ENCODE assay signal across 11 cellular contexts in the genomic region with DNA sequence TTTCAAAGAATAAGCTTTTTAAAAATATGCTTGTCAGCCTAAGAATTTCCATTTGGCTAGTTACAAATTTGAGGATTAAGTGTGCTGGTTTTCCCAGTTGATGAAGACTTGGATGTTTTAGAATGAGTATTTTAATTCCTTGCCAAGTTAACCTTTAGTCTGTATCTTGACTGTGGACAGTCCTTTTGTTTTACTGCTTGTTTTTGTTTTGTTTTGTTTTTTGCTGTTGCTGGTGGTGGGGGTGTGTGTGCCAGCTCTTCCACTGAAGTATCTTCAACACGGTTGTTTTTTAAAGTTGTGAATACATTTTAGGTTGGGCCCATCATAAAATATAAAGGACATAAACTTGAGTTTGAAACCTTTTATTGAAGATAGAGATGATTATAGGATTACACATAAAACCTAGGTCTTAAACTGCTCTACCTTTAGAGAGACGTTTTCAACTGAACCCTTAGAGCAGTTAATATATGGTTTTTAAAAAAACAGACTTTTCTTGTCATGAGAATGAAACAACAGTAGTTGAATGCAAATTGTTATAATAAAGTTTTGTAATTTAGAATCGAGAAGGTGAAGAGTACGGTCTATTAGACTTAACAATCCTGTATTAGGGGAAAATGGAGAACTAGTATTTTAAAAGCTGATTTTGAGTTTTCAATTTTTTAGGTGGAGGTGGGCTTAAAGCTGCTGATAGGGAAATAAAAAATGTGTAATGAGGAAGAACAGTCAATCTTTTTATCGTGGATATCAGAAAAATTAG. TPM values are rescaled to one million over a fixed set of nuclear protein-coding genes. Genes with fewer than 3 reads are reported as not detected.
DNase-seq lines count a peak whose midpoint lies in the region; ATAC-seq, FAIRE-seq and TF ChIP-seq lines count a peak whose summit lies in the region.
"Had no signal": no experiment of that assay in that cellular context is flagged by ENCODE, and none has a peak within 500 bp of the region (broad histone marks: within the 10 kb centered on the region; RNA-seq: fewer than 3 reads in every experiment).

No MANE protein-coding gene starts in this region.

- peak; percentile 37 for FAIRE-seq in endothelial cell of umbilical vein (lab: Jason Lieb, UNC)

- no peak for TF ChIP-seq CTCF in A673 (conservative IDR thresholded peaks at IDR 0.05; ENCODE audit: low read depth, low read length)
- TF ChIP-seq CTCF in endothelial cell of umbilical vein (IDR thresholded peaks at IDR 0.05; ENCODE audit: extremely low read depth in 1 of 2, insufficient read depth in 1 of 2, low read depth in 1 of 2, low read length in 2 of 2), result no peak
- TF ChIP-seq CTCF in nephron progenitor cell (IDR thresholded peaks at IDR 0.05), result no peak

- H4K20me1 ChIP-seq in endothelial cell of umbilical vein (replicated peaks; ENCODE audit: control insufficient read depth, extremely low read depth, insufficient read depth, low read length), result peaks cover 19% of the 10 kb centered on the region

- H3K9ac ChIP-seq in endothelial cell of umbilical vein (replicated peaks; ENCODE audit: extremely low read depth, insufficient read depth, low read length), result peak overlapping the region; percentile 98

- no peaks in the 10 kb centered on the region for H3K27me3 Mint-ChIP-seq in nephron progenitor cell (ENCODE audit: low read depth, poor library complexity)
- H3K27me3 Mint-ChIP-seq: activated B cell treated with CpG ODN at 0.5 μM for 24 hours had no signal

- H3K4me2 ChIP-seq in endothelial cell of umbilical vein (ENCODE audit: insufficient read depth, low read length), result peak overlapping the region; percentile 98

- H3K4me1 Mint-ChIP-seq in nephron progenitor cell, result peaks cover 43% of the 10 kb centered on the region

- H3K27me3 ChIP-seq in A673 (replicated peaks; ENCODE audit: insufficient read depth, low read depth, low read length, poor library complexity) (no peaks in the 10 kb centered on the region), endothelial cell of umbilical vein (ENCODE audit: control insufficient read depth in 2 of 2, insufficient read depth in 2 of 2, low read length in 2 of 2) (no peaks in the 10 kb centered on the region)

- H2AFZ ChIP-seq in endothelial cell of umbilical vein (ENCODE audit: low read depth, low read length), result no peak overlapping the region

- H3K4me3 ChIP-seq in A673 (ENCODE audit: low read depth, low read length, poor library complexity, severe bottlenecking) (peak overlapping the region; percentile 12), endothelial cell of umbilical vein (replicated peaks in 1 of 3; ENCODE audit: insufficient read depth in 1 of 3, low read depth in 1 of 3, low read length in 3 of 3) (peak overlapping the region in 2 of 3 experiments; percentile 21 to 94)

- no peak overlapping the region for H3K27ac Mint-ChIP-seq in nephron progenitor cell
- H3K27ac Mint-ChIP-seq: activated B cell treated with CpG ODN at 0.5 μM for 24 hours had no signal

- H3K27ac ChIP-seq in A673 (ENCODE audit: low read depth, low read length, poor library complexity, severe bottlenecking) (no peak overlapping the region), endothelial cell of umbilical vein (ENCODE audit: insufficient read depth, low read depth, low read length) (peak overlapping the region; percentile 71)

- H3K9me3 Mint-ChIP-seq in nephron progenitor cell, result no peaks in the 10 kb centered on the region
- H3K9me3 Mint-ChIP-seq: activated B cell treated with CpG ODN at 0.5 μM for 24 hours had no signal

- H3K4me1 ChIP-seq in A673 (ENCODE audit: insufficient read depth, low read length, poor library complexity, severe bottlenecking) (peaks cover 38% of the 10 kb centered on the region), endothelial cell of umbilical vein (ENCODE audit: control insufficient read depth, extremely low read depth, insufficient read depth, low read length) (peaks cover 30% of the 10 kb centered on the region)

- CTCF ChIA-PET in A673 (lab: Charles Lee) (interaction anchor here (0.6 kb wide), 1 partner anchor 21 kb away, joined by 4 read pairs; no protein-coding TSS in a partner anchor), endothelial cell of umbilical vein (lab: Charles Lee) (interaction anchor here (0.8 to 3.6 kb wide), 9 partner anchors 13 to 691 kb away, joined by 3 to 31 read pairs (median 4); no protein-coding TSS in a partner anchor), HEK293T (lab: Yijun Ruan, JAX) (no interaction called here)

- H3K36me3 ChIP-seq in A673 (ENCODE audit: insufficient read depth, low read length, poor library complexity, severe bottlenecking), result no peaks in the 10 kb centered on the region
- H3K36me3 ChIP-seq in endothelial cell of umbilical vein (ENCODE audit: control insufficient read depth in 2 of 2, extremely low read depth in 1 of 2, insufficient read depth in 2 of 2, low read length in 2 of 2), result no peaks in the 10 kb centered on the region

- H3K9me1 ChIP-seq in endothelial cell of umbilical vein (replicated peaks; ENCODE audit: control insufficient read depth, extremely low read depth, insufficient read depth, low read length), result no peaks in the 10 kb centered on the region

- peak overlapping the region; percentile 80 for H3K4me3 Mint-ChIP-seq in nephron progenitor cell
- H3K4me3 Mint-ChIP-seq: activated B cell treated with CpG ODN at 0.5 μM for 24 hours had no signal

- H3K9me3 ChIP-seq in A673 (ENCODE audit: low read depth, low read length, poor library complexity, severe bottlenecking) (no peaks in the 10 kb centered on the region), endothelial cell of umbilical vein (replicated peaks; ENCODE audit: control insufficient read depth, insufficient read depth, low read length) (no peaks in the 10 kb centered on the region)

- POLR2A ChIA-PET in A673 (lab: Charles Lee; ENCODE audit: low non-redundant PET) (interaction anchor here (0.6 kb wide), 1 partner anchor 392 kb away, joined by 5 read pairs; no protein-coding TSS in a partner anchor), endothelial cell of umbilical vein (lab: Charles Lee) (no interaction called here), HEK293T (lab: Yijun Ruan, JAX) (no interaction called here)

- DNase-seq in A673 (ENCODE audit: low spot score), result no peak
- DNase-seq in LHCN-M2 (ENCODE audit: low read depth), result peak; percentile 23
- peak; percentile 41 for DNase-seq in endothelial cell of umbilical vein (ENCODE audit: low read depth, low spot score)
- DNase-seq in nephron progenitor cell, result no peak
- no peak for DNase-seq in HEK293T (ENCODE audit: extremely low spot score)
- no peak for DNase-seq in stimulated activated CD4-positive, alpha-beta T cell treated with anti-CD3 and anti-CD28 coated beads, Interleukin-15, amount 100 ng/mL, for 24 hours
- DNase-seq: activated B cell treated with CpG ODN at 0.5 μM for 24 hours; NCI-H1417 treated with DMSO at 0.1 percent for 48 hours; stimulated activated CD4-positive, alpha-beta T cell treated with anti-CD3 and anti-CD28 coated beads, Interleukin-1b, Interleukin-23, amount 100 ng/mL, for 48 hours had no signal

- no peak for TF ChIP-seq POLR2A in endothelial cell of umbilical vein (IDR thresholded peaks at IDR 0.05; ENCODE audit: low read depth, low read length)

- BruUV-seq in A673 (replicated peaks; lab: Mats Ljungman, UMichigan) (TSS peak; percentile 2), endothelial cell of umbilical vein (replicated peaks; lab: Mats Ljungman, UMichigan) (no TSS peak)

- H3K79me2 ChIP-seq in endothelial cell of umbilical vein (ENCODE audit: control insufficient read depth, insufficient read depth, low read length), result peaks cover 82% of the 10 kb centered on the region

- dilution Hi-C loops in endothelial cell of umbilical vein (cut with MboI; ENCODE audit: extremely low pct_ligation_motif_present, low sequenced_read_pairs), result no loop called here

- ATAC-seq in HG03175 (IDR thresholded peaks at IDR 0.05; ENCODE audit: unreplicated experiment), result no peak
- ATAC-seq in HG02642 (IDR thresholded peaks at IDR 0.05; ENCODE audit: poor library complexity, unreplicated experiment), result no peak

- intact Hi-C loops in A673 (cut with micrococcal nuclease; ENCODE audit: unreplicated experiment) (loop anchor here (5.0 to 10.0 kb wide), 2 partner anchors 234 to 679 kb away; no protein-coding TSS in a partner anchor), endothelial cell of umbilical vein (cut with micrococcal nuclease) (loop anchor here (5.0 to 10.0 kb wide), 4 partner anchors 694 to 1629 kb away; a partner anchor contains a TSS)

- H3K36me3 Mint-ChIP-seq in nephron progenitor cell (ENCODE audit: low read depth), result peaks cover 19% of the 10 kb centered on the region

TF ChIP-seq in endothelial cell of umbilical vein, 7 proteins besides CTCF, POLR2A, EP300 and RAD21 (continues in another document):
- TF ChIP-seq JUN (IDR thresholded peaks at IDR 0.05; ENCODE audit: borderline replicate concordance, insufficient read depth, insufficient read length, low read depth) (no peak), POLR2AphosphoS5 (IDR thresholded peaks at IDR 0.05; ENCODE audit: insufficient read depth, low read depth, low read length) (no peak), FOS (IDR thresholded peaks at IDR 0.05; ENCODE audit: borderline replicate concordance, insufficient read depth, low read length) (no peak)
- TF ChIP-seq, protein P1, sequence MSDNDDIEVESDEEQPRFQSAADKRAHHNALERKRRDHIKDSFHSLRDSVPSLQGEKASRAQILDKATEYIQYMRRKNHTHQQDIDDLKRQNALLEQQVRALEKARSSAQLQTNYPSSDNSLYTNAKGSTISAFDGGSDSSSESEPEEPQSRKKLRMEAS (IDR thresholded peaks at IDR 0.05; ENCODE audit: insufficient read depth, insufficient read length), result no peak

TF ChIP-seq in HEK293T, 16 proteins besides CTCF, POLR2A, EP300 and RAD21:
- TF ChIP-seq BHLHE40 (IDR thresholded peaks at IDR 0.05; ENCODE audit: borderline replicate concordance) (no peak), L3MBTL2 (conservative IDR thresholded peaks at IDR 0.05) (no peak)

RNA-seq across cellular contexts. Expression of a gene that starts 3.9 kb away (rescaled TPM):
- total RNA-seq in A673 (2021), result 128 and 131 TPM in 2 replicates
- total RNA-seq in LHCN-M2 (2014; rRNA removed), result 84.7 and 122 TPM in 2 replicates
- 46.2 TPM for polyA plus RNA-seq in LHCN-M2 (2012)
- 232 and 233 TPM in 2 replicates for total RNA-seq in endothelial cell of umbilical vein
- polyA plus RNA-seq in endothelial cell of umbilical vein, result 175 and 178 TPM in 2 replicates
- polyA plus RNA-seq in endothelial cell of umbilical vein (2011; cell fraction: cytosol; rRNA removed), result 152 and 173 TPM in 2 replicates
- polyA plus RNA-seq in endothelial cell of umbilical vein (2011; cell fraction: nucleus; rRNA removed), result 179 and 220 TPM in 2 replicates
- polyA plus RNA-seq in endothelial cell of umbilical vein (2012), result 92.6 and 143 TPM in 2 replicates
- 484 and 519 TPM in 2 replicates for polyA minus RNA-seq in endothelial cell of umbilical vein
- polyA minus RNA-seq in endothelial cell of umbilical vein (2011; cell fraction: cytosol; rRNA and poly(A)+ RNA removed), result 83.3 TPM
- polyA minus RNA-seq in endothelial cell of umbilical vein (2011; cell fraction: nucleus; rRNA and poly(A)+ RNA removed), result 324 and 418 TPM in 2 replicates

Comparison
In these comparisons a context has a peak if more than half of its experiments do, and no peak if none do; other contexts are left out.
1. DNase-seq: peak in LHCN-M2 (single experiment) and endothelial cell of umbilical vein (single experiment); none in A673 (single experiment), nephron progenitor cell (single experiment), HEK293T (single experiment) and stimulated activated CD4-positive, alpha-beta T cell treated with anti-CD3 and anti-CD28 coated beads, Interleukin-15, amount 100 ng/mL, for 24 hours (single experiment).